Comparison of ENCODE assay signal across 29 cellular contexts in the genomic region with DNA sequence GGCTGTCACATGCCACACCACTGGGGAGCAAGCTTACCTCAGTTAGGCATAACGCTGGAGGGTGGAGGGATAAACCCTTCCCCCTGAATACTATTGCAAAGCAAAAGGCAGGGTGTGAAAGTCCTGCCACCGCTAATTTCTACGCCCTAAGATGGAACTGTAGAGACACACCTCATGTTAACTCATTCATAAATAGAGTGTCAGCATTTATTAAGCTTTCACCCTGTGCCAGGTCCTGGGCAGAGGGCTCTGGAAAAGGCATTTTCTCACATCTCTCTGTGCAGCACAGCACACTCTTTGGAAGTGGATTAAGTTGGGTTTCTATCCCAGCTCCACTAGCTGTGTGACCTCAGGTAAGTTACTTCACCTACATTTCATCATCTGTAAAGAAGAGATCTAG.
"Had no signal": no experiment of that assay in that cellular context is flagged by ENCODE, and none has a peak within 500 bp of the region (broad histone marks: within the 10 kb centered on the region; RNA-seq: fewer than 3 reads in every experiment).

No MANE protein-coding gene starts in this region.

- H3K36me3 ChIP-seq: ovary, right atrium auricular region, thoracic aorta had no signal

- H3K9me3 ChIP-seq: left lung, lower lobe of right lung, neutrophil, ovary, right atrium auricular region, sigmoid colon, spleen, suprapubic skin, thoracic aorta, tibial artery, upper lobe of right lung had no signal

- ATAC-seq: left colon; left lung; lower lobe of right lung; natural killer cell; stimulated activated effector memory CD8-positive, alpha-beta T cell treated with anti-CD3 and anti-CD28 coated beads, Interleukin-12 subunit alpha, Interleukin-12 subunit beta, amount 100 ng/mL, for 72 hours; upper lobe of right lung had no signal

- H3K4me1 ChIP-seq: left lung, lower lobe of right lung, neural progenitor cell, right atrium auricular region, sigmoid colon, spleen, suprapubic skin, tibial artery, upper lobe of right lung had no signal

- H3K4me3 ChIP-seq: left lung, lower lobe of right lung, neural progenitor cell, ovary, right atrium auricular region, sigmoid colon, spleen, suprapubic skin, thoracic aorta, tibial artery, upper lobe of right lung had no signal

- H3K27ac ChIP-seq: left lung, lower lobe of right lung, neural progenitor cell, neutrophil, ovary, right atrium auricular region, sigmoid colon, spleen, suprapubic skin, thoracic aorta, tibial artery, upper lobe of right lung had no signal

- H3K4me2 ChIP-seq: neural progenitor cell had no signal

- FAIRE-seq: islet of Langerhans, kidney, small intestine, urothelium cell line had no signal

- H2AFZ ChIP-seq: neural progenitor cell had no signal

- DNase-seq: hypothalamus; immature natural killer cell; kidney; left colon; left lung; lower lobe of right lung; mammary epithelial cell; mesendoderm; naive B cell; natural killer cell; nephron progenitor cell; occipital lobe; ovary; sigmoid colon; small intestine; spleen; stimulated activated CD4-positive, alpha-beta T cell treated with anti-CD3 and anti-CD28 coated beads, Interleukin-4, amount 100 ng/mL, for 24 hours; stimulated activated naive CD4-positive, alpha-beta T cell; tibial artery; trophoblast cell; upper lobe of right lung had no signal

- H3K27me3 ChIP-seq: left lung, neural progenitor cell, neutrophil, ovary, right atrium auricular region, sigmoid colon, spleen, suprapubic skin, tibial artery, upper lobe of right lung had no signal

- H3K9ac ChIP-seq: neural progenitor cell had no signal
